In the genomic region with DNA sequence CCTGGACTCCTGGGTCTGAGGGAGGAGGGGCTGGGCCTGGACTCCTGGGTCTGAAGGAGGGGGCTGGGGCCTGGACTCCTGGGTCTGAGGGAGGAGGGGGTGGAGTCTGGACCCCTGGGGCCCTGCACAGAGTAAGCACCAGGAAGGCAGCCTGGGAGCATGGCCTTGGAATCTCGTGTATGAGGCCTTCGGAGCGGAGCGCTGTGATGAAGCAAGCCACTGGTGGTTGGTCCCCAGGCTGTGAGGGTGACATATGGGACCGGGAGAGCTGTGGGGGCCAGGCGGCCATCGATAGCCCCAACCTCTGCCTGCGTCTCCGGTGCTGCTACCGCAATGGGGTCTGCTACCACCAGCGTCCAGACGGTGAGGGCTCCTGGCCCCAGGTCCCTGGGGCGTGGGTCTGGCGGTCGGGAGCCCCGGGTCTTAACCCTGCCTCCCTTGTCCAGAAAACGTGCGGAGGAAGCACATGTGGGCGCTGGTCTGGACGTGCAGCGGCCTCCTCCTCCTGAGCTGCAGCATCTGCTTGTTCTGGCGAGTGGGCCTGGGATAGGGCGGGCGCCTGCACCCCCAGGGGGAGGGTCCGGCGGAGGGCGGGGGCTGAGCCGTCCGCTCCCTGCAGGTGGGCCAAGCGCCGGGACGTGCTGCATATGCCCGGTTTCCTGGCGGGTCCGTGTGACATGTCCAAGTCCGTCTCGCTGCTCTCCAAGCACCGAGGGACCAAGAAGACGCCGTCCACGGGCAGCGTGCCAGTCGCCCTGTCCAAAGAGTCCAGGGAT, we compare ENCODE assay signal across 1 cellular context.
TF ChIP-seq lines count a peak whose summit lies in the region.

No MANE protein-coding gene starts in this region.

TF ChIP-seq in A549, 52 proteins besides CTCF, POLR2A, EP300 and RAD21 (continued from another document):
- TF ChIP-seq, protein P1, sequence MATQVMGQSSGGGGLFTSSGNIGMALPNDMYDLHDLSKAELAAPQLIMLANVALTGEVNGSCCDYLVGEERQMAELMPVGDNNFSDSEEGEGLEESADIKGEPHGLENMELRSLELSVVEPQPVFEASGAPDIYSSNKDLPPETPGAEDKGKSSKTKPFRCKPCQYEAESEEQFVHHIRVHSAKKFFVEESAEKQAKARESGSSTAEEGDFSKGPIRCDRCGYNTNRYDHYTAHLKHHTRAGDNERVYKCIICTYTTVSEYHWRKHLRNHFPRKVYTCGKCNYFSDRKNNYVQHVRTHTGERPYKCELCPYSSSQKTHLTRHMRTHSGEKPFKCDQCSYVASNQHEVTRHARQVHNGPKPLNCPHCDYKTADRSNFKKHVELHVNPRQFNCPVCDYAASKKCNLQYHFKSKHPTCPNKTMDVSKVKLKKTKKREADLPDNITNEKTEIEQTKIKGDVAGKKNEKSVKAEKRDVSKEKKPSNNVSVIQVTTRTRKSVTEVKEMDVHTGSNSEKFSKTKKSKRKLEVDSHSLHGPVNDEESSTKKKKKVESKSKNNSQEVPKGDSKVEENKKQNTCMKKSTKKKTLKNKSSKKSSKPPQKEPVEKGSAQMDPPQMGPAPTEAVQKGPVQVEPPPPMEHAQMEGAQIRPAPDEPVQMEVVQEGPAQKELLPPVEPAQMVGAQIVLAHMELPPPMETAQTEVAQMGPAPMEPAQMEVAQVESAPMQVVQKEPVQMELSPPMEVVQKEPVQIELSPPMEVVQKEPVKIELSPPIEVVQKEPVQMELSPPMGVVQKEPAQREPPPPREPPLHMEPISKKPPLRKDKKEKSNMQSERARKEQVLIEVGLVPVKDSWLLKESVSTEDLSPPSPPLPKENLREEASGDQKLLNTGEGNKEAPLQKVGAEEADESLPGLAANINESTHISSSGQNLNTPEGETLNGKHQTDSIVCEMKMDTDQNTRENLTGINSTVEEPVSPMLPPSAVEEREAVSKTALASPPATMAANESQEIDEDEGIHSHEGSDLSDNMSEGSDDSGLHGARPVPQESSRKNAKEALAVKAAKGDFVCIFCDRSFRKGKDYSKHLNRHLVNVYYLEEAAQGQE (IDR thresholded peaks at IDR 0.05): no peak
- TF ChIP-seq ZSCAN20 (CRISPR knock-in tag; IDR thresholded peaks at IDR 0.05): no peak
- TF ChIP-seq, protein P2, sequence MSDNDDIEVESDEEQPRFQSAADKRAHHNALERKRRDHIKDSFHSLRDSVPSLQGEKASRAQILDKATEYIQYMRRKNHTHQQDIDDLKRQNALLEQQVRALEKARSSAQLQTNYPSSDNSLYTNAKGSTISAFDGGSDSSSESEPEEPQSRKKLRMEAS (IDR thresholded peaks at IDR 0.05): 0 out of 2 replicates have a peak, but pooled peaks have one; percentile 23
- TF ChIP-seq JUNB (IDR thresholded peaks at IDR 0.05): no peak
TF ChIP-seq in A549: peak in this region for 1.
